ENCODE assay signal across 1 cellular context in the genomic region with DNA sequence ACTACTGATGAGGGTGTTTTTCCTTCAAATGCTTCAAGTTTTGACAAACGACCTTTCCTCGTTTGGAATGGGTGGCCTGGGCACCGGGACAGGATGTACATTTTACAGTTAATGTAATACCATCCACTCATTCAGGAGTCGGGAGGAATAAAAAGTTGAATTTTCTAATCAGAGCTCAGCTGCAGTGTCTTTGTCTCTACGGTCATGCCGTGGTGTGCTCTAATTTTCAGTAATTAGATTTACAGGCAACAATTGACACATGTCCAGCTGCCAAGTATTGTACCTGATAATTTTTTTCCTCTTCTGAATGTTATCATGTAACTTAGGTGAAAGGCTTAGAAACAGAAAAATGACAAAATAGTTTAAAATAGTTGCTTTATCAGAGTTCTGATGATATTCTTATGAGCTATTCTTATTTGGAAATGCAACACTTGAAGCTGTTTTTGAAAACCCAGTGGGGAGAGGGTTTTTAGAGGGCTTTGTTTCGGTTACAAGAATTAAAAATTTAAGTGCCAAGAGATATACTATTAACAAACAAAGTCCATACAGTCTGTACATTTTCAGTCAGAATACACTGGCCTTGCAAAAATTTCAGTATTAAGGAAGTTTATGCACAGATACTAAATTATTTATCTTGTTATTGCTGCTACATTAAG.
TF ChIP-seq lines count a peak whose summit lies in the region.

No MANE protein-coding gene starts in this region.

TF ChIP-seq in IMR-90, 13 proteins besides CTCF, POLR2A, EP300 and RAD21 (continued from another document):
- TF ChIP-seq USF2 (IDR thresholded peaks at IDR 0.05; ENCODE audit: low read depth, low read length) (no peak), RCOR1 (IDR thresholded peaks at IDR 0.05; ENCODE audit: insufficient replicate concordance, low read length) (no peak), MAZ (IDR thresholded peaks at IDR 0.05; ENCODE audit: borderline replicate concordance, low read depth, low read length) (no peak)
- TF ChIP-seq, protein P1, sequence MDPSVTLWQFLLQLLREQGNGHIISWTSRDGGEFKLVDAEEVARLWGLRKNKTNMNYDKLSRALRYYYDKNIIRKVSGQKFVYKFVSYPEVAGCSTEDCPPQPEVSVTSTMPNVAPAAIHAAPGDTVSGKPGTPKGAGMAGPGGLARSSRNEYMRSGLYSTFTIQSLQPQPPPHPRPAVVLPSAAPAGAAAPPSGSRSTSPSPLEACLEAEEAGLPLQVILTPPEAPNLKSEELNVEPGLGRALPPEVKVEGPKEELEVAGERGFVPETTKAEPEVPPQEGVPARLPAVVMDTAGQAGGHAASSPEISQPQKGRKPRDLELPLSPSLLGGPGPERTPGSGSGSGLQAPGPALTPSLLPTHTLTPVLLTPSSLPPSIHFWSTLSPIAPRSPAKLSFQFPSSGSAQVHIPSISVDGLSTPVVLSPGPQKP (IDR thresholded peaks at IDR 0.05; ENCODE audit: borderline replicate concordance, low read depth, low read length): no peak
